Comparison of ENCODE assay signal across 18 cellular contexts in the genomic region with DNA sequence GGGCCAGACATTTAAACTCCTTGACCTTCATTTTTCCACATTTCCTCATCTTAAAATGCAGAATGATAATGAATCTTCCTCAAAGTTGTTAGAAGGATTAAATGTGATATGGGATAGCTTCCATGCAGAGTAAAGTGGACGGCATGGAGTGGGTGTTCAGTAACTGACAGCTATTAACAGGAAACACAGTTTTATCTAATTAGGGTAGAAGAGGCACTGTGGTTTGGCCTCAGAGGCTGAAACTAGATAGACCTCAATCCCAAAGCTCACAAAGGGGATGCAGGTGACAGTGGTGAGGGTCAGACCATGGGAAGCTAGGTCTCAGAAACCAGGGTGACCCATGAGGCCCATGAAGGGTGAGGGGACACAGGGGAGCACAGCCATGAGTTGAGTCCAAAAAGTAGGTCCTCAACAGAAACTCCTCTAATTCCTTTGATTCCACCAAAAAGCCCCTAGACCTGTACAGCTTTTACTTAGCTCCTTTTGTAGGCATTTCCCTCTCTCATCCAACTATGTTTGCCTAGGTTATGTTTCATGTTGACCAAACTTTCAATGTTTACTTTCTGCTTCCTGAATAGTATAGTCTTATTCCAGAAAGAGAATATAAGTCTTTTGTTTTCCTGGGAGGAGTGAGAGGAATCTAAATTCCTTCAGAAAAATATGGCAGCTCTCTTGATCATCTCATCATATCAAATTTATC. TPM values are rescaled to one million over a fixed set of nuclear protein-coding genes. Genes with fewer than 3 reads are reported as not detected.
DNase-seq lines count a peak whose midpoint lies in the region; ATAC-seq, FAIRE-seq and TF ChIP-seq lines count a peak whose summit lies in the region.
"Had no signal": no experiment of that assay in that cellular context is flagged by ENCODE, and none has a peak within 500 bp of the region (broad histone marks: within the 10 kb centered on the region; RNA-seq: fewer than 3 reads in every experiment).

No MANE protein-coding gene starts in this region.

- BruUV-seq in MCF 10A (replicated peaks; lab: Mats Ljungman, UMichigan): no TSS peak

- TF ChIP-seq POLR2A in H54 (IDR thresholded peaks at IDR 0.05; ENCODE audit: low read depth, low read length): no peak

- no peak overlapping the region for H3K27ac Mint-ChIP-seq in MCF 10A (ENCODE audit: low read depth, unreplicated experiment)
- H3K27ac Mint-ChIP-seq: memory B cell, nephron had no signal

- H3K36me3 ChIP-seq in MM.1S (replicated peaks; ENCODE audit: insufficient read depth, low read length): no peaks in the 10 kb centered on the region
- H3K36me3 ChIP-seq: esophagus muscularis mucosa, heart left ventricle had no signal

- peak overlapping the region; percentile 42 for H3K4me2 ChIP-seq in MM.1S (ENCODE audit: low read depth, low read length)

- no peaks in the 10 kb centered on the region for H3K9me3 ChIP-seq in MM.1S (replicated peaks; ENCODE audit: insufficient read depth, low read length)
- H3K9me3 ChIP-seq: esophagus muscularis mucosa, heart left ventricle, psoas muscle had no signal

- H3K9me2 ChIP-seq in MM.1S (replicated peaks; ENCODE audit: insufficient read depth, low read length): no peaks in the 10 kb centered on the region

- no peaks in the 10 kb centered on the region for H3K27me3 Mint-ChIP-seq in MCF 10A (ENCODE audit: insufficient read depth, unreplicated experiment)
- H3K27me3 Mint-ChIP-seq: memory B cell had no signal

- in situ Hi-C loops in T47D (cut with HindIII; ENCODE audit: low pct_unique_long_range_greater_than_20kb, low sequenced_read_pairs): no loop called here

- no peak for FAIRE-seq in H54 (lab: Jason Lieb, UNC)

- peaks cover 10% of the 10 kb centered on the region for H3F3A ChIP-seq in MM.1S (ENCODE audit: insufficient read depth, low read length)

- intact Hi-C loops in MCF 10A (cut with micrococcal nuclease): no loop called here

- H3K4me3 ChIP-seq in MM.1S (ENCODE audit: low read length): 0 out of 2 replicates have a peak overlapping the region, but pooled peaks have one; percentile 2
- H3K4me3 ChIP-seq: esophagus muscularis mucosa, heart left ventricle, psoas muscle had no signal

- H3K27me3 ChIP-seq in MM.1S (replicated peaks; ENCODE audit: insufficient read depth, low read length): no peaks in the 10 kb centered on the region
- H3K27me3 ChIP-seq: esophagus muscularis mucosa, heart left ventricle had no signal

- H3K4me3 Mint-ChIP-seq in MCF 10A (ENCODE audit: unreplicated experiment): no peak overlapping the region
- H3K4me3 Mint-ChIP-seq: memory B cell, nephron had no signal

- peak; percentile 5 to 23 for DNase-seq in T47D (ENCODE audit: low read depth in 1 of 2, low spot score in 1 of 2)
- no peak for DNase-seq in MCF 10A (ENCODE audit: unreplicated experiment)
- peak; percentile 60 for DNase-seq in MM.1S
- no peak for DNase-seq in H54 (ENCODE audit: insufficient read length, low spot score)
- DNase-seq in NCI-H146 (lab: John Stamatoyannopoulos, UW): no peak
- DNase-seq in NCI-H1694 treated with DMSO at 0.1 percent for 48 hours (lab: John Stamatoyannopoulos, UW): no peak
- DNase-seq: amniotic stem cell; central memory CD4-positive, alpha-beta T cell; DMS79 treated with DMSO at 0.1 percent for 48 hours; heart left ventricle; psoas muscle; stimulated activated naive CD4-positive, alpha-beta T cell; trophoblast cell had no signal

- H3K4me1 Mint-ChIP-seq in MCF 10A (ENCODE audit: insufficient read depth, unreplicated experiment): no peaks in the 10 kb centered on the region
- H3K4me1 Mint-ChIP-seq: memory B cell, nephron had no signal

- peak; percentile 66 for ATAC-seq in HG02678 (IDR thresholded peaks at IDR 0.05; ENCODE audit: unreplicated experiment)
- ATAC-seq in GM18861 (IDR thresholded peaks at IDR 0.05; ENCODE audit: unreplicated experiment): no peak
- ATAC-seq: heart left ventricle, psoas muscle had no signal

- H3K36me3 Mint-ChIP-seq in MCF 10A (ENCODE audit: insufficient read depth, unreplicated experiment): no peaks in the 10 kb centered on the region
- H3K36me3 Mint-ChIP-seq: memory B cell had no signal

- H3K27ac ChIP-seq in MM.1S (ENCODE audit: low read length): peak overlapping the region; percentile 32; the same call in 1 of the 2 replicates
- H3K27ac ChIP-seq: esophagus muscularis mucosa, heart left ventricle, psoas muscle had no signal

- H3K9me3 Mint-ChIP-seq in MCF 10A (ENCODE audit: unreplicated experiment): no peaks in the 10 kb centered on the region
- H3K9me3 Mint-ChIP-seq: memory B cell, nephron had no signal

- H2AFZ ChIP-seq in MM.1S (ENCODE audit: low read length): no peak overlapping the region

- no peaks in the 10 kb centered on the region for H4K20me1 ChIP-seq in MM.1S (ENCODE audit: insufficient read depth, low read length)

- TF ChIP-seq CTCF in MCF 10A (IDR thresholded peaks at IDR 0.05; ENCODE audit: unreplicated experiment) (no peak), MM.1S (IDR thresholded peaks at IDR 0.05; ENCODE audit: low read length) (no peak)

- POLR2A ChIA-PET in MCF 10A (lab: Yijun Ruan, JAX): no interaction called here

- H3K79me2 ChIP-seq in MM.1S (ENCODE audit: low read length): no peaks in the 10 kb centered on the region

- peaks cover 12% of the 10 kb centered on the region for H3K4me1 ChIP-seq in MM.1S (ENCODE audit: low read length)
- H3K4me1 ChIP-seq: esophagus muscularis mucosa, heart left ventricle, psoas muscle had no signal

- H3K9ac ChIP-seq in MM.1S (ENCODE audit: low read length): no peak overlapping the region

- CTCF ChIA-PET in MCF 10A (lab: Yijun Ruan, JAX): interaction anchor here (1.3 to 19.3 kb wide), 2 partner anchors 13 to 86 kb away, joined by 5 to 248 read pairs; no protein-coding TSS in a partner anchor

RNA-seq across cellular contexts. Expression of a gene that starts 27.9 kb away (rescaled TPM):
- 2.9 and 3.3 TPM in 2 replicates for total RNA-seq in MCF 10A (2022)

Comparison
In these comparisons a context has a peak if more than half of its experiments do, and no peak if none do; other contexts are left out.
1. DNase-seq: peak in T47D (2 of 2) and MM.1S (single experiment); none in MCF 10A (single experiment), H54 (single experiment), NCI-H146 (single experiment) and NCI-H1694 treated with DMSO at 0.1 percent for 48 hours (single experiment).